Comparison of ENCODE assay signal across 17 cellular contexts in the genomic region with DNA sequence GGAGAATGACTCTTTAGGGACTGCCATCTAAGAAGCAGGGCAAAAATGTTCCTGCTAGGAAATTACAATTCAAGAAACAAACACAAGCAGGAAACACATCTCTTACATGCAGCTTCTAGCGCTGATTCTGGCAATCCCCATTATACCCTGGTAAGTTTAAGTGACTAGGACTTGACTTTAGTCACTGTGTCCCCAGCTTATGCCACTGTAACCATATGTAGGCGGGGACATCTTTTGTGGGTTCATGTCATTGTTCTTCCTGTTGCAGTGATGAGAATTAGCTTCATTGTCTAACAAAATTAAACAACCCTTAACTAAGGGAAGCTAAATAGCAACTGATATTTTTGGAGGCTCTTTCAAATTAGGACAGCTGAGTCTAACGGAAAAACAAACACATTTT. TPM values are rescaled to one million over a fixed set of nuclear protein-coding genes. Genes with fewer than 3 reads are reported as not detected.
"Had no signal": no experiment of that assay in that cellular context is flagged by ENCODE, and none has a peak within 500 bp of the region (broad histone marks: within the 10 kb centered on the region; RNA-seq: fewer than 3 reads in every experiment).

No MANE protein-coding gene starts in this region.

- H3K4me1 Mint-ChIP-seq: nephron had no signal

- H3K27me3 ChIP-seq: right lobe of liver, spleen had no signal

- H3K4me3 Mint-ChIP-seq: memory B cell, nephron, T-helper 17 cell had no signal

- H3K36me3 Mint-ChIP-seq: memory B cell had no signal

- H3K4me3 ChIP-seq: gastrocnemius medialis, left lung, psoas muscle, right lobe of liver, spleen, thoracic aorta had no signal

- ATAC-seq: gastrocnemius medialis, left lung, psoas muscle, right lobe of liver, T-helper 17 cell had no signal

- H3K27ac Mint-ChIP-seq: nephron, T-helper 17 cell had no signal

- DNase-seq: activated naive CD4-positive, alpha-beta T cell; caudate nucleus; effector memory CD4-positive, alpha-beta T cell; gastrocnemius medialis; islet precursor cell; left lung; occipital lobe; psoas muscle; right lobe of liver; spleen; stimulated activated CD4-positive, alpha-beta T cell treated with anti-CD3 and anti-CD28 coated beads, Interleukin-1b, Interleukin-23, amount 100 ng/mL, for 48 hours; stimulated activated naive CD4-positive, alpha-beta T cell treated with Interleukin-2 at 50 U/mL for 16 hours; T-helper 17 cell had no signal

- H3K9me3 Mint-ChIP-seq: memory B cell, nephron had no signal

- H3K27me3 Mint-ChIP-seq: memory B cell had no signal

- H3K9me3 ChIP-seq: gastrocnemius medialis, left lung, psoas muscle, right lobe of liver, spleen, thoracic aorta had no signal

- H3K27ac ChIP-seq: epithelial cell of prostate, gastrocnemius medialis, left lung, psoas muscle, right lobe of liver, spleen, thoracic aorta had no signal

- H3K36me3 ChIP-seq: gastrocnemius medialis, left lung, right lobe of liver, spleen, thoracic aorta had no signal

- H3K4me1 ChIP-seq: gastrocnemius medialis, psoas muscle, right lobe of liver had no signal

RNA-seq across cellular contexts. Expression of a gene that starts 17.9 kb away (rescaled TPM):
- total RNA-seq: T-helper 17 cell had no signal
